In genomic region chr1:111633736-111634135, GRCh38 we compare ENCODE assay signal across 15 cellular contexts.
"Had no signal": no experiment of that assay in that cellular context is flagged by ENCODE, and none has a peak within 500 bp of the region (broad histone marks: within the 10 kb centered on the region; RNA-seq: fewer than 3 reads in every experiment).

No MANE protein-coding gene starts in this region.

- H3K27me3 ChIP-seq: gastrocnemius medialis, tibial nerve had no signal

- H3K4me3 ChIP-seq: gastrocnemius medialis, tibial nerve had no signal

- H3K9me3 Mint-ChIP-seq: activated naive CD4-positive, alpha-beta T cell treated with anti-CD3 and anti-CD28 coated beads for 36 hours; activated T-helper 1 cell treated with anti-CD3 and anti-CD28 coated beads, Interleukin-12 subunit alpha, Interleukin-12 subunit beta, Interleukin-2, Interleukin-4 antibody, amounts not matched to agents 30 ng/mL and 10 ng/mL and 1 ng/mL, durations not matched to agents 14 hours and 24 hours and 36 hours; brain; central memory CD8-positive, alpha-beta T cell; mesothelial cell of epicardium had no signal

- H3K27ac Mint-ChIP-seq: activated naive CD4-positive, alpha-beta T cell treated with anti-CD3 and anti-CD28 coated beads for 36 hours; brain; mesothelial cell of epicardium had no signal

- ATAC-seq: gastrocnemius medialis had no signal

- H3K27me3 Mint-ChIP-seq: brain; central memory CD8-positive, alpha-beta T cell had no signal

- H3K36me3 ChIP-seq: gastrocnemius medialis, tibial nerve had no signal

- H3K27ac ChIP-seq: gastrocnemius medialis, tibial nerve had no signal

- FAIRE-seq: small intestine had no signal

- H3K4me3 Mint-ChIP-seq: activated naive CD4-positive, alpha-beta T cell treated with anti-CD3 and anti-CD28 coated beads for 36 hours; activated T-helper 1 cell treated with anti-CD3 and anti-CD28 coated beads, Interleukin-12 subunit alpha, Interleukin-12 subunit beta, Interleukin-2, Interleukin-4 antibody, amounts not matched to agents 30 ng/mL and 10 ng/mL and 1 ng/mL, durations not matched to agents 14 hours and 24 hours and 36 hours; brain; mesothelial cell of epicardium had no signal

- H3K36me3 Mint-ChIP-seq: mesothelial cell of epicardium had no signal

- H3K9me3 ChIP-seq: gastrocnemius medialis, tibial nerve had no signal

- DNase-seq: activated CD4-positive, alpha-beta T cell treated with anti-CD3 and anti-CD28 coated beads, Interleukin-2, amount 50 U/mL, for 4 hours; activated CD4-positive, CD25-positive, alpha-beta regulatory T cell treated with anti-CD3 and anti-CD28 coated beads, Interleukin-2, amount 50 U/mL, for 72 hours; activated naive CD4-positive, alpha-beta T cell treated with anti-CD3 and anti-CD28 coated beads for 36 hours; amygdala; effector memory CD4-positive, alpha-beta T cell; gastrocnemius medialis; kidney glomerular epithelial cell; posterior cingulate gyrus; small intestine; T-helper 2 cell had no signal
